Comparison of ENCODE assay signal across 9 cellular contexts in the genomic region with DNA sequence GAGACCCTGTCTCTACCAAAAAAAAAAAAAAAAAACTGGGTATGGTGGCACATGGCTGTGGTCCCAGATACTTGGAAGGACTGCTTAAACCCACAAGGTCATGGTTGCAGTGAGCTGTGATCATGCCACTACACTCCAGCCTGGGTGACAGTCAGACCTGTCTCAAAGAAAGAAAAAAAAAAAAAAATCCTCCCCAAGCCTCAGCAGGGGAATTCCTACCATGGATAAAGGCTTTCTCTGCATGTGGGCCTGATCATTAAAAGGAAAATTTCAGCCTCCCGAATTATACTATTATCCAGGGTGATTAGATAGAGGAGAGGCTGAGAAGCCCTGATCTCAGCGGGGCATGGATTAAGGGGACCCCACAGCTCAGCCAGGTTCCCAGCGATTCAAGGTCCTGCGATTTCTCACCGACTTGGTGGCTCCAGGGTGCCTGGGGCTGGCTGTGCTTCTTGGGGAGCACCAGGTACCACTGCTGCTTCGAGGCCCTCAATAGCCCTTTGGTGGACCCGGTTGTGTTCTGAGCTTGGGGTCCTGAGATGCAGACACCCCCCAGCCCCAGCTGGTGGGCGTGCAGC. TPM values are rescaled to one million over a fixed set of nuclear protein-coding genes. Genes with fewer than 3 reads are reported as not detected.
DNase-seq lines count a peak whose midpoint lies in the region; ATAC-seq and TF ChIP-seq lines count a peak whose summit lies in the region.
"Had no signal": no experiment of that assay in that cellular context is flagged by ENCODE, and none has a peak within 500 bp of the region (broad histone marks: within the 10 kb centered on the region; RNA-seq: fewer than 3 reads in every experiment).

No MANE protein-coding gene starts in this region.

- no peak for TF ChIP-seq CTCF in CD14-positive monocyte (IDR thresholded peaks at IDR 0.05)
- TF ChIP-seq CTCF in colonic mucosa (IDR thresholded peaks at IDR 0.05) = no peak
- TF ChIP-seq CTCF in neutrophil (IDR thresholded peaks at IDR 0.05) = no peak
- no peak for TF ChIP-seq CTCF in foreskin keratinocyte (conservative IDR thresholded peaks at IDR 0.05)

- peaks cover 31% of the 10 kb centered on the region for H3K4me1 ChIP-seq in colonic mucosa
- peaks cover 58 to 66% of the 10 kb centered on the region in 2 experiments for H3K4me1 ChIP-seq in neutrophil (ENCODE audit: control insufficient read depth in 1 of 2, insufficient read depth in 1 of 2, low read depth in 1 of 2, low read length in 1 of 2)
- H3K4me1 ChIP-seq in foreskin keratinocyte = peaks cover 7% of the 10 kb centered on the region

- H3K27ac Mint-ChIP-seq in CD14-positive monocyte = peak overlapping the region in 5 of 7 donors; percentile 62 to 87 (median 80)

- H3K27ac ChIP-seq in KOPT-K1 (ENCODE audit: low read depth, low read length, poor library complexity, severe bottlenecking) = peak overlapping the region; percentile 65
- H3K27ac ChIP-seq in colonic mucosa = peak overlapping the region; percentile 22
- peak overlapping the region; percentile 67 for H3K27ac ChIP-seq in neutrophil
- H3K27ac ChIP-seq in foreskin keratinocyte = no peak overlapping the region

- H3K9me3 Mint-ChIP-seq in CD14-positive monocyte = peaks cover 0 to 1% (median 0%) of the 10 kb centered on the region in 7 donors

- H3K4me1 Mint-ChIP-seq in CD14-positive monocyte = peaks cover 78% of the 10 kb centered on the region

- H3K36me3 ChIP-seq in KOPT-K1 (ENCODE audit: insufficient read depth, low read length) (peaks cover 10% of the 10 kb centered on the region; the same call in 1 of the 2 replicates), colonic mucosa (no peaks in the 10 kb centered on the region), neutrophil (peaks cover 4% of the 10 kb centered on the region)

- no peak overlapping the region for H3K4me3 Mint-ChIP-seq in CD14-positive monocyte

- H3K27me3 ChIP-seq in colonic mucosa (no peaks in the 10 kb centered on the region), neutrophil (no peaks in the 10 kb centered on the region), foreskin keratinocyte (no peaks in the 10 kb centered on the region)

- H3K4me3 ChIP-seq in colonic mucosa (no peak overlapping the region), neutrophil (ENCODE audit: low read depth in 1 of 2, low read length in 1 of 2) (no peak overlapping the region)

- peaks cover 24 to 64% of the 10 kb centered on the region in 2 donors for H3K36me3 Mint-ChIP-seq in CD14-positive monocyte

- no peak overlapping the region for H3K9ac ChIP-seq in colonic mucosa (ENCODE audit: low read depth in 2 of 2, low read length in 2 of 2)

- ATAC-seq in foreskin keratinocyte (no peak), GM18502 (IDR thresholded peaks at IDR 0.05; ENCODE audit: poor library complexity, unreplicated experiment) (no peak)

- intact Hi-C loops in CD14-positive monocyte (cut with micrococcal nuclease) = loop anchor here in 1 of 2 donors (2.0 kb wide), 1 partner anchor 18 kb away; no protein-coding TSS in a partner anchor
- intact Hi-C loops in colonic mucosa (cut with DNase I) = no loop called here

- H3K27me3 Mint-ChIP-seq in CD14-positive monocyte (ENCODE audit: low read depth in 3 of 3) = no peaks in the 10 kb centered on the region

- no peaks in the 10 kb centered on the region for H3K9me3 ChIP-seq in KOPT-K1 (ENCODE audit: insufficient read depth, low read length, poor library complexity, severe bottlenecking)
- no peaks in the 10 kb centered on the region for H3K9me3 ChIP-seq in colonic mucosa
- no peaks in the 10 kb centered on the region for H3K9me3 ChIP-seq in neutrophil

- DNase-seq in CD14-positive monocyte (ENCODE audit: low spot score) = no peak
- DNase-seq in colonic mucosa = no peak
- no peak for DNase-seq in NCI-H1694 treated with DMSO at 0.1 percent for 48 hours (lab: John Stamatoyannopoulos, UW)
- no peak for DNase-seq in foreskin keratinocyte
- DNase-seq in SHP77 treated with DMSO at 0.1 percent for 48 hours (lab: John Stamatoyannopoulos, UW) = no peak
- DNase-seq: NCI-H526 had no signal

RNA-seq across cellular contexts. Expression of a gene that starts 5.6 kb away (rescaled TPM):
- polyA plus RNA-seq in CD14-positive monocyte (10 to 100 TPM; 15.2 to 33.5 TPM), foreskin keratinocyte (5.9 and 7.7 TPM in 2 replicates)
- total RNA-seq in colonic mucosa (10 to 100 TPM; 26.4 to 40.9 TPM), foreskin keratinocyte (12.2 and 15.1 TPM in 2 replicates)

RNA-seq across cellular contexts. Expression of a gene that starts 42.4 kb away (rescaled TPM):
- polyA plus RNA-seq in CD14-positive monocyte = 1 to 10 TPM; 3.4 to 4.9 TPM
- total RNA-seq in colonic mucosa = 10 to 100 TPM; 21.8 to 43.6 TPM
- 5.1 and 5.4 TPM in 2 replicates for total RNA-seq in foreskin keratinocyte
- 5.5 and 6.1 TPM in 2 replicates for polyA plus RNA-seq in foreskin keratinocyte
